Comparison of ENCODE assay signal across 8 cellular contexts in genomic region chr19:2084993-2085720, GRCh38. TPM values are rescaled to one million over a fixed set of nuclear protein-coding genes. Genes with fewer than 3 reads are reported as not detected.
DNase-seq lines count a peak whose midpoint lies in the region; ATAC-seq lines count a peak whose summit lies in the region.

No MANE protein-coding gene starts in this region.

- ATAC-seq in HG02870 (IDR thresholded peaks at IDR 0.05; ENCODE audit: unreplicated experiment): peak; percentile 39
- ATAC-seq in activated naive CD4-positive, alpha-beta T cell treated with anti-CD3 and anti-CD28 coated beads, Interleukin-2, amount 50 U/mL, for 72 hours: peak; percentile 62 to 83
- peak; percentile 49 for ATAC-seq in left lobe of liver

- H3K27ac Mint-ChIP-seq in activated naive CD4-positive, alpha-beta T cell treated with anti-CD3 and anti-CD28 coated beads, Interleukin-2, amount 50 U/mL, for 72 hours: peak overlapping the region; percentile 99 to 100

- peaks cover 46 to 69% of the 10 kb centered on the region in 2 donors for H3K36me3 Mint-ChIP-seq in activated naive CD4-positive, alpha-beta T cell treated with anti-CD3 and anti-CD28 coated beads, Interleukin-2, amount 50 U/mL, for 72 hours

- DNase-seq in GF-D8 (lab: John Stamatoyannopoulos, UW) (peak; percentile 98), SW 1271 (lab: John Stamatoyannopoulos, UW) (peak; percentile 60 to 87), left lobe of liver (ENCODE audit: low spot score) (no peak), COR-L47 (lab: John Stamatoyannopoulos, UW) (no peak), NCI-H748 (lab: John Stamatoyannopoulos, UW; ENCODE audit: unreplicated experiment) (no peak)
- DNase-seq in activated naive CD4-positive, alpha-beta T cell treated with anti-CD3 and anti-CD28 coated beads, Interleukin-2, amount 50 U/mL, for 72 hours (ENCODE audit: low spot score in 2 of 2): peak; percentile 93 to 95
- peak; percentile 82 to 93 for DNase-seq in stimulated activated CD8-positive, alpha-beta memory T cell treated with anti-CD3 and anti-CD28 coated beads, Interleukin-15, amount 100 ng/mL, for 4 hours (ENCODE audit: low read depth in 2 of 2)

- H3K9me3 Mint-ChIP-seq in activated naive CD4-positive, alpha-beta T cell treated with anti-CD3 and anti-CD28 coated beads, Interleukin-2, amount 50 U/mL, for 72 hours: no peaks in the 10 kb centered on the region

RNA-seq across cellular contexts. Expression of gene MOB3A, which starts 11.0 kb away (rescaled TPM):
- 100 to 1,000 TPM in 1 of 2 donors, 10 to 100 TPM in 1; 91.8 to 183 TPM for total RNA-seq in activated naive CD4-positive, alpha-beta T cell treated with anti-CD3 and anti-CD28 coated beads, Interleukin-2, amount 50 U/mL, for 72 hours
- 11.2 TPM for total RNA-seq in left lobe of liver

RNA-seq across cellular contexts. Expression of gene IZUMO4, which starts 11.6 kb away (rescaled TPM):
- 100 to 1,000 TPM in 1 of 2 donors, 10 to 100 TPM in 1; 29.7 to 105 TPM for total RNA-seq in activated naive CD4-positive, alpha-beta T cell treated with anti-CD3 and anti-CD28 coated beads, Interleukin-2, amount 50 U/mL, for 72 hours
- 5.2 TPM for total RNA-seq in left lobe of liver

RNA-seq across cellular contexts. Expression of gene MKNK2, which starts 34.1 kb away (rescaled TPM):
- 100 to 1,000 TPM; 211 to 261 TPM for total RNA-seq in activated naive CD4-positive, alpha-beta T cell treated with anti-CD3 and anti-CD28 coated beads, Interleukin-2, amount 50 U/mL, for 72 hours
- 149 TPM for total RNA-seq in left lobe of liver

Comparison
In these comparisons a context has a peak if more than half of its experiments do, and no peak if none do; other contexts are left out.
1. DNase-seq: peak in GF-D8 (single experiment), SW 1271 (2 of 2), activated naive CD4-positive, alpha-beta T cell treated with anti-CD3 and anti-CD28 coated beads, Interleukin-2, amount 50 U/mL, for 72 hours (2 of 2) and stimulated activated CD8-positive, alpha-beta memory T cell treated with anti-CD3 and anti-CD28 coated beads, Interleukin-15, amount 100 ng/mL, for 4 hours (2 of 2); none in left lobe of liver (single experiment), COR-L47 (single experiment) and NCI-H748 (single experiment).
2. Peak in every context shown above with its lines, with median percentiles within 50 percentile points of each other: ATAC-seq.